In genomic region chr12:42059127-42059526, GRCh38 we compare ENCODE assay signal across 34 cellular contexts.
"Had no signal": no experiment of that assay in that cellular context is flagged by ENCODE, and none has a peak within 500 bp of the region (broad histone marks: within the 10 kb centered on the region; RNA-seq: fewer than 3 reads in every experiment).

No MANE protein-coding gene starts in this region.

- H3K36me3 ChIP-seq: adrenal gland, ascending aorta, brain microvascular endothelial cell, breast epithelium, cardiac muscle cell had no signal

- H3K27me3 ChIP-seq: adrenal gland, ascending aorta, body of pancreas, brain microvascular endothelial cell, breast epithelium, cardiac muscle cell had no signal

- DNase-seq: activated effector memory CD4-positive, alpha-beta T cell treated with anti-CD3 and anti-CD28 coated beads, Interleukin-2, amount 50 U/mL, for 16 hours; activated effector memory CD4-positive, alpha-beta T cell treated with Interleukin-2 at 50 U/mL for 16 hours; activated gamma-delta T cell; activated gamma-delta T cell treated with Interleukin-2 at 50 U/mL for 16 hours; activated naive CD4-positive, alpha-beta T cell; activated naive CD4-positive, alpha-beta T cell treated with anti-CD3 and anti-CD28 coated beads for 36 hours; activated naive CD4-positive, alpha-beta T cell treated with anti-CD3 and anti-CD28 coated beads, Interleukin-2, amount 10 ng/mL, durations not matched to agents 7 days and 5 days; activated naive CD4-positive, alpha-beta T cell treated with anti-CD3 and anti-CD28 coated beads, Interleukin-2, amount 50 U/mL, for 16 hours; activated naive CD4-positive, alpha-beta T cell treated with Interleukin-2 at 50 U/mL for 16 hours; activated naive CD8-positive, alpha-beta T cell treated with anti-CD3 and anti-CD28 coated beads for 36 hours; activated naive CD8-positive, alpha-beta T cell treated with anti-CD3 and anti-CD28 coated beads, Interleukin-2, amount 10 ng/mL, durations not matched to agents 7 days and 5 days; activated naive CD8-positive, alpha-beta T cell treated with anti-CD3 and anti-CD28 coated beads, Interleukin-2, amount 50 U/mL, for 24 hours; activated T-cell treated with anti-CD3 and anti-CD28 coated beads, Interleukin-2, amount 50 U/mL, for 1 hour; activated T-cell treated with anti-CD3 and anti-CD28 coated beads, Interleukin-2, amount 50 U/mL, for 24 hours; activated T-cell treated with anti-CD3 and anti-CD28 coated beads, Interleukin-2, amount 50 U/mL, for 4 hours; activated T-cell treated with anti-CD3 and anti-CD28 coated beads, Interleukin-2, amount 50 U/mL, for 48 hours; activated T-cell treated with anti-CD3 and anti-CD28 coated beads, Interleukin-2, amount 50 U/mL, for 72 hours; adrenal gland; amniotic stem cell; amygdala; anterior cingulate cortex; aorta; body of pancreas; brain microvascular endothelial cell; caudate nucleus; central memory CD4-positive, alpha-beta T cell; cerebellar nuclear complex had no signal

- FAIRE-seq: astrocyte, bronchial epithelial cell had no signal

- H3K4me3 ChIP-seq: adrenal gland, ascending aorta, body of pancreas, breast epithelium, cardiac muscle cell had no signal

- H3K4me1 ChIP-seq: adrenal gland, ascending aorta, body of pancreas, breast epithelium had no signal

- ATAC-seq: activated naive CD4-positive, alpha-beta T cell treated with anti-CD3 and anti-CD28 coated beads, Interleukin-2, amount 50 U/mL, for 72 hours; activated naive CD8-positive, alpha-beta T cell treated with anti-CD3 and anti-CD28 coated beads, Interleukin-2, amount 50 U/mL, for 24 hours; activated T-cell treated with anti-CD3 and anti-CD28 coated beads, Interleukin-2, amount 50 U/mL, for 4 hours; activated T-cell treated with anti-CD3 and anti-CD28 coated beads, Interleukin-2, amount 50 U/mL, for 72 hours; activated T-helper 17 cell treated with anti-CD3 and anti-CD28 coated beads, Interleukin-2, amount 50 U/mL, for 72 hours; body of pancreas had no signal

- H3K27ac ChIP-seq: adrenal gland, ascending aorta, body of pancreas, brain microvascular endothelial cell, breast epithelium, cardiac muscle cell had no signal

- H3K9me3 ChIP-seq: adrenal gland, body of pancreas had no signal
